Comparison of ENCODE assay signal across 10 cellular contexts in the genomic region with DNA sequence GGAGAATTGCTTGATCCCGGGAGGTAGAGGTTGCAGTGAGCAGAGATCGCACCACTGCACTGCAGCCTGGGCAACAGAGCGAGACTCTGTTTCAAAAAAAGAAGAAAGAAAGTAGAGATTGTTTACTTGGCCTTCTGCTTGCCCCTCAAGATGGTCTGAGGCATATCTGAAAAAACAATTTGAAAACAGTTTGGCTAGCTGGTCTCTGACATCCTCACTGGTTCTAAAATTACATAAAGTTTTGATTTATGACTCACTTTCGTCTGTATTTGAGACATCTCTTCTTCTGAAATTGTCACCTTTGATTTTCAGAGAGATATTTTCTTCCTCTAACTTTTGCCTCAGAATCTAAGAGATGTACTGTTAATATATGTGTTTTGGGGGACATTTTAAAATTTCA. TPM values are rescaled to one million over a fixed set of nuclear protein-coding genes. Genes with fewer than 3 reads are reported as not detected.
A peak's percentile ranks its signal among the peaks of the same experiment; 100 is the strongest.
DNase-seq lines count a peak whose midpoint lies in the region; ATAC-seq and TF ChIP-seq lines count a peak whose summit lies in the region.
"Had no signal": no experiment of that assay in that cellular context is flagged by ENCODE, and none has a peak within 500 bp of the region (broad histone marks: within the 10 kb centered on the region; RNA-seq: fewer than 3 reads in every experiment).

No MANE protein-coding gene starts in this region.

- no peak overlapping the region for H3K4me2 ChIP-seq in IMR-90 (ENCODE audit: low read depth, low read length)

- no peak overlapping the region for H2BK15ac ChIP-seq in IMR-90 (ENCODE audit: low read depth, low read length)

- no peak overlapping the region for H3K18ac ChIP-seq in IMR-90 (ENCODE audit: low read depth, low read length)

- no peak for TF ChIP-seq CTCF in IMR-90 (conservative IDR thresholded peaks at IDR 0.05; ENCODE audit: low read depth, low read length)
- no peak for TF ChIP-seq CTCF in Calu3 (IDR thresholded peaks at IDR 0.05; ENCODE audit: unreplicated experiment)
- TF ChIP-seq CTCF in endodermal cell (conservative IDR thresholded peaks at IDR 0.05), result no peak

- H4K91ac ChIP-seq in IMR-90 (ENCODE audit: insufficient read depth, low read depth, low read length), result no peak overlapping the region

- H4K20me1 ChIP-seq in IMR-90 (ENCODE audit: insufficient read depth, low read length), result no peaks in the 10 kb centered on the region

- H4K5ac ChIP-seq in IMR-90 (ENCODE audit: low read depth, low read length), result no peak overlapping the region

- no peak for TF ChIP-seq RAD21 in IMR-90 (IDR thresholded peaks at IDR 0.05; ENCODE audit: low read length)

- no peak overlapping the region for H2AFZ ChIP-seq in IMR-90 (replicated peaks; ENCODE audit: low read length, poor library complexity)

- H3K9me3 ChIP-seq in IMR-90 (ENCODE audit: control insufficient read depth, insufficient read depth, low read length) (no peaks in the 10 kb centered on the region), endodermal cell (ENCODE audit: control insufficient read depth, low read length) (no peaks in the 10 kb centered on the region)
- H3K9me3 ChIP-seq: ascending aorta had no signal

- H3K27ac ChIP-seq in IMR-90 (ENCODE audit: insufficient read depth, low read length) (no peak overlapping the region), endodermal cell (ENCODE audit: low read depth, low read length) (no peak overlapping the region)
- H3K27ac ChIP-seq: ascending aorta had no signal

- no peak for TF ChIP-seq POLR2A in IMR-90 (IDR thresholded peaks at IDR 0.05; ENCODE audit: low read depth, low read length)

- WGBS in IMR-90 (ENCODE audit: extremely low coverage in 2 of 2, insufficient read length in 1 of 2), 2 experiments, result 92% methylated on average over 2 of the region's 4 CpGs; no CpG with 5 or more reads in 1 of the 2 experiments
- WGBS in endodermal cell (ENCODE audit: insufficient coverage in 1 of 2, insufficient read length in 1 of 2), 2 experiments, result 95 to 97% methylated on average over 4 of the region's 4 CpGs

- H3K4me3 ChIP-seq in IMR-90 (ENCODE audit: insufficient read depth, low read depth, low read length) (no peak overlapping the region), endodermal cell (ENCODE audit: low read length) (no peak overlapping the region)
- H3K4me3 ChIP-seq: ascending aorta had no signal

- CTCF ChIA-PET in IMR-90 (lab: Yijun Ruan, JAX), result no interaction called here
- CTCF ChIA-PET in Calu3 (lab: Charles Lee), result interaction anchor here (0.6 kb wide), 1 partner anchor 110 kb away, joined by 3 read pairs; no protein-coding TSS in a partner anchor

- H3K36me3 ChIP-seq in IMR-90 (ENCODE audit: control insufficient read depth, insufficient read depth, low read length) (no peaks in the 10 kb centered on the region), endodermal cell (ENCODE audit: control insufficient read depth, insufficient read depth, low read length) (peaks cover 8% of the 10 kb centered on the region)

- H3K4me1 ChIP-seq in IMR-90 (ENCODE audit: control insufficient read depth, insufficient read depth, low read length), result peaks cover 4% of the 10 kb centered on the region; the same call in 1 of the 2 replicates
- no peaks in the 10 kb centered on the region for H3K4me1 ChIP-seq in endodermal cell (ENCODE audit: control insufficient read depth, insufficient read depth, low read length)
- H3K4me1 ChIP-seq: ascending aorta had no signal

- in situ Hi-C loops in IMR-90 (cut with MboI; ENCODE audit: low sequenced_read_pairs), result no loop called here

- H3K4me3 Mint-ChIP-seq in Calu3 (ENCODE audit: low read depth, unreplicated experiment), result no peak overlapping the region
- no peak overlapping the region for H3K4me3 Mint-ChIP-seq in endodermal cell
- H3K4me3 Mint-ChIP-seq: stimulated activated naive CD8-positive, alpha-beta T cell treated with anti-CD3 and anti-CD28 coated beads, Interleukin-15, Interleukin-2, amounts not matched to agents 100 ng/mL and 50 ng/mL, for 24 hours had no signal

- POLR2A ChIA-PET in IMR-90 (lab: Charles Lee; ENCODE audit: unreplicated experiment), result no interaction called here

- H3K4ac ChIP-seq in IMR-90 (ENCODE audit: low read depth, low read length), result no peak overlapping the region

- H3K79me1 ChIP-seq in IMR-90 (ENCODE audit: low read depth in 1 of 2, low read length in 2 of 2), result peaks cover 2 to 6% of the 10 kb centered on the region in 2 experiments; a peak in 3 of 4 replicates

- H3K4me1 Mint-ChIP-seq in Calu3 (ENCODE audit: low read depth, unreplicated experiment), result no peaks in the 10 kb centered on the region
- H3K4me1 Mint-ChIP-seq in endodermal cell, result no peaks in the 10 kb centered on the region

- peak; percentile 63 for ATAC-seq in GM18907 (IDR thresholded peaks at IDR 0.05; ENCODE audit: unreplicated experiment)
- ATAC-seq in HG02610 (IDR thresholded peaks at IDR 0.05; ENCODE audit: unreplicated experiment), result peak; percentile 87
- ATAC-seq in IMR-90 (ENCODE audit: low read depth), result peak; percentile 44

- BruUV-seq in IMR-90 (replicated peaks; lab: Mats Ljungman, UMichigan), result no TSS peak
- no TSS peak for BruUV-seq in Calu3 (replicated peaks; lab: Mats Ljungman, UMichigan)

- H2AK9ac ChIP-seq in IMR-90 (replicated peaks; ENCODE audit: low read depth, low read length, poor library complexity), result no peak overlapping the region

- H3K27me3 Mint-ChIP-seq in Calu3 (ENCODE audit: unreplicated experiment) (no peaks in the 10 kb centered on the region), endodermal cell (ENCODE audit: insufficient read depth) (no peaks in the 10 kb centered on the region)

- H3K9me3 Mint-ChIP-seq in Calu3 (ENCODE audit: low read depth, unreplicated experiment) (no peaks in the 10 kb centered on the region), endodermal cell (no peaks in the 10 kb centered on the region)
- H3K9me3 Mint-ChIP-seq: stimulated activated naive CD8-positive, alpha-beta T cell treated with anti-CD3 and anti-CD28 coated beads, Interleukin-15, Interleukin-2, amounts not matched to agents 100 ng/mL and 50 ng/mL, for 24 hours had no signal

- intact Hi-C loops in IMR-90 (cut with micrococcal nuclease), result no loop called here
- intact Hi-C loops in Calu3 (cut with micrococcal nuclease; ENCODE audit: unreplicated experiment), result no loop called here

- H2BK5ac ChIP-seq in IMR-90 (ENCODE audit: low read depth, low read length, poor library complexity, severe bottlenecking), result no peak overlapping the region

- no peak overlapping the region for H4K8ac ChIP-seq in IMR-90 (ENCODE audit: low read depth in 2 of 2, low read length in 2 of 2)

- H3K27me3 ChIP-seq in IMR-90 (ENCODE audit: control insufficient read depth, insufficient read depth, low read length), result no peaks in the 10 kb centered on the region
- no peaks in the 10 kb centered on the region for H3K27me3 ChIP-seq in endodermal cell (ENCODE audit: control insufficient read depth, insufficient read depth, low read length, poor library complexity, severe bottlenecking)
- H3K27me3 ChIP-seq: ascending aorta had no signal

- dilution Hi-C loops in IMR-90 (cut with HindIII; ENCODE audit: low sequenced_read_pairs, unreplicated experiment), result no loop called here

- no peak overlapping the region for H2AK5ac ChIP-seq in IMR-90 (ENCODE audit: low read depth, low read length)

- no peak overlapping the region for H3K56ac ChIP-seq in IMR-90 (ENCODE audit: extremely low read depth, insufficient read depth, low read length)

- no peaks in the 10 kb centered on the region for H3K9me1 ChIP-seq in IMR-90 (ENCODE audit: insufficient read depth, low read length)

- H3K9ac ChIP-seq in IMR-90 (ENCODE audit: low read depth, low read length) (no peak overlapping the region), endodermal cell (ENCODE audit: extremely low read depth, low read length, poor library complexity, severe bottlenecking) (no peak overlapping the region)

- no peak overlapping the region for H2BK120ac ChIP-seq in IMR-90 (ENCODE audit: low read depth, low read length)

- H3K14ac ChIP-seq in IMR-90 (replicated peaks; ENCODE audit: low read depth, low read length), result no peak overlapping the region

- no peak overlapping the region for H3K27ac Mint-ChIP-seq in Calu3 (ENCODE audit: unreplicated experiment)
- H3K27ac Mint-ChIP-seq in endodermal cell, result no peak overlapping the region
- H3K27ac Mint-ChIP-seq: stimulated activated naive CD8-positive, alpha-beta T cell treated with anti-CD3 and anti-CD28 coated beads, Interleukin-15, Interleukin-2, amounts not matched to agents 100 ng/mL and 50 ng/mL, for 24 hours had no signal

- no peak overlapping the region for H3K23ac ChIP-seq in IMR-90 (ENCODE audit: low read depth, low read length)

- H3K36me3 Mint-ChIP-seq in Calu3 (ENCODE audit: insufficient read depth, unreplicated experiment), result no peaks in the 10 kb centered on the region
- H3K36me3 Mint-ChIP-seq in endodermal cell (ENCODE audit: low read depth), result no peaks in the 10 kb centered on the region

- peak; percentile 12 for DNase-seq in IMR-90
- peak; percentile 24 for DNase-seq in smooth muscle cell of the brain vasculature (ENCODE audit: low read depth, low spot score)
- DNase-seq in Calu3, result no peak
- no peak for DNase-seq in DMS153 treated with DMSO at 0.1 percent for 48 hours (lab: John Stamatoyannopoulos, UW; ENCODE audit: unreplicated experiment)
- no peak for DNase-seq in endodermal cell
- DNase-seq: NCI-H1436 had no signal

- H2BK20ac ChIP-seq in IMR-90 (ENCODE audit: low read depth, low read length), result no peak overlapping the region

TF ChIP-seq in IMR-90, 13 proteins besides CTCF, POLR2A, EP300 and RAD21 (continues in another document):
- no peak for TF ChIP-seq RFX5 (IDR thresholded peaks at IDR 0.05; ENCODE audit: low read depth, low read length)
- TF ChIP-seq, protein P1, sequence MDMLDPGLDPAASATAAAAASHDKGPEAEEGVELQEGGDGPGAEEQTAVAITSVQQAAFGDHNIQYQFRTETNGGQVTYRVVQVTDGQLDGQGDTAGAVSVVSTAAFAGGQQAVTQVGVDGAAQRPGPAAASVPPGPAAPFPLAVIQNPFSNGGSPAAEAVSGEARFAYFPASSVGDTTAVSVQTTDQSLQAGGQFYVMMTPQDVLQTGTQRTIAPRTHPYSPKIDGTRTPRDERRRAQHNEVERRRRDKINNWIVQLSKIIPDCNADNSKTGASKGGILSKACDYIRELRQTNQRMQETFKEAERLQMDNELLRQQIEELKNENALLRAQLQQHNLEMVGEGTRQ (IDR thresholded peaks at IDR 0.05; ENCODE audit: low read depth, low read length), result no peak
- no peak for TF ChIP-seq MAZ (IDR thresholded peaks at IDR 0.05; ENCODE audit: borderline replicate concordance, low read depth, low read length)
- no peak for TF ChIP-seq MXI1 (IDR thresholded peaks at IDR 0.05; ENCODE audit: borderline replicate concordance, low read depth, low read length)
- TF ChIP-seq CHD1 (IDR thresholded peaks at IDR 0.05; ENCODE audit: low read depth, low read length), result no peak
- no peak for TF ChIP-seq SMC3 (IDR thresholded peaks at IDR 0.05; ENCODE audit: low read depth, low read length)
- TF ChIP-seq MAFK (IDR thresholded peaks at IDR 0.05; ENCODE audit: low read depth, low read length), result no peak

RNA-seq across cellular contexts. Expression of gene HELLS, which starts 49.6 kb away (rescaled TPM):
- total RNA-seq in IMR-90 (2012; rRNA removed) (29.8 and 65.8 TPM in 2 replicates), Calu3 (2022) (53.5 and 63.3 TPM in 2 replicates), endodermal cell (100 to 1,000 TPM; 224 to 288 TPM)
- polyA plus RNA-seq in IMR-90 (2012; rRNA removed), result 13.5 and 15.9 TPM in 2 replicates
- 4.2 and 13.4 TPM in 2 replicates for polyA plus RNA-seq in IMR-90 (2012; cell fraction: cytosol; rRNA removed)
- polyA plus RNA-seq in IMR-90 (2012; cell fraction: nucleus; rRNA removed; ENCODE audit: low replicate concordance), result 9.8 and 21.6 TPM in 2 replicates
- 52.5 TPM for polyA plus RNA-seq in endodermal cell (2013, experiment 1 of 2)
- 52.2 TPM for polyA plus RNA-seq in endodermal cell (2013, experiment 2 of 2)

Comparison
In these comparisons a context has a peak if more than half of its experiments do, and no peak if none do; other contexts are left out.
1. DNase-seq: peak in IMR-90 (single experiment) and smooth muscle cell of the brain vasculature (single experiment); none in Calu3 (single experiment), DMS153 treated with DMSO at 0.1 percent for 48 hours (single experiment) and endodermal cell (single experiment).
2. Peak in every context shown above with its lines, with median percentiles within 50 percentile points of each other: ATAC-seq.